10 cellular contexts compared by ENCODE assay signal in the genomic region with DNA sequence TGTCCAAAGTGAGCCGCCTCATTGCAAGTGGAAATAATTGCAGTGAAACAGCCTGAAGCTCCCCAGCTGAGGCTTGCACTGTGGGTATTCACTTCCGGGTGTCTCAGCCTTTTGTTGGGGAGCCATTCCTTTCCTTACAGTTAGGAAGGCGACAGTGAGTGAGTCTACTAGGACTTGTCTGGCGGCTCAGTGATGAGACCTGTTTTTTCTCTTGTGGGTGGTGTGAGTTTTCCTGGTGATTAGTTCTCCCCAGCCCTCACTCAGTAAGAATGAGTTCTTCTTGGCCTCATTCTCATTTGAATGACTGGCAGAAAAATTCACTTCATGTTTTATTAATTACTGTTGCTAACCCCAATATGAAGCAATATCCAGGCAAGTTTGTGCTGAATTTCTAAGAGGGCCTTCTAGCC. TPM values are rescaled to one million over a fixed set of nuclear protein-coding genes. Genes with fewer than 3 reads are reported as not detected.
DNase-seq lines count a peak whose midpoint lies in the region; ATAC-seq, FAIRE-seq and TF ChIP-seq lines count a peak whose summit lies in the region.
"Had no signal": no experiment of that assay in that cellular context is flagged by ENCODE, and none has a peak within 500 bp of the region (broad histone marks: within the 10 kb centered on the region; RNA-seq: fewer than 3 reads in every experiment).

No MANE protein-coding gene starts in this region.

- intact Hi-C loops in PC-3 (cut with micrococcal nuclease): no loop called here

- peaks cover 58% of the 10 kb centered on the region for H3K79me2 ChIP-seq in PC-3 (ENCODE audit: low read length)

- H3K27ac Mint-ChIP-seq in chondrocyte (ENCODE audit: unreplicated experiment) (peak overlapping the region; percentile 94), osteocyte (ENCODE audit: unreplicated experiment) (peak overlapping the region; percentile 66)

- DNase-seq in GM04503 (ENCODE audit: low read depth): peak; percentile 30
- no peak for DNase-seq in PC-3
- DNase-seq in chondrocyte (ENCODE audit: low spot score): no peak
- DNase-seq in osteocyte (ENCODE audit: extremely low spot score, unreplicated experiment): no peak
- no peak for DNase-seq in D721Med (ENCODE audit: insufficient read length, low spot score)
- DNase-seq: NCI-H1048 had no signal

- peak overlapping the region; percentile 96 for H3K4me3 ChIP-seq in PC-3 (ENCODE audit: low read length)

- no peaks in the 10 kb centered on the region for H3K9me3 ChIP-seq in PC-3 (ENCODE audit: low read length)

- BruUV-seq in PC-3 (replicated peaks; lab: Mats Ljungman, UMichigan): no TSS peak

- H3K4me3 Mint-ChIP-seq in chondrocyte (ENCODE audit: unreplicated experiment) (peak overlapping the region; percentile 71), osteocyte (ENCODE audit: unreplicated experiment) (peak overlapping the region; percentile 69)

- TF ChIP-seq CTCF in PC-3 (conservative IDR thresholded peaks at IDR 0.05; ENCODE audit: low read depth, low read length): no peak
- TF ChIP-seq CTCF in chondrocyte (IDR thresholded peaks at IDR 0.05): no peak
- no peak for TF ChIP-seq CTCF in osteocyte (IDR thresholded peaks at IDR 0.05)
- TF ChIP-seq CTCF in D721Med (IDR thresholded peaks at IDR 0.05; ENCODE audit: insufficient read depth, missing control alignments): no peak

- H3K9me3 Mint-ChIP-seq in chondrocyte (ENCODE audit: low read depth) (no peaks in the 10 kb centered on the region), osteocyte (ENCODE audit: unreplicated experiment) (no peaks in the 10 kb centered on the region)

- H3K27me3 ChIP-seq in PC-3 (ENCODE audit: low read length): no peaks in the 10 kb centered on the region

- peak overlapping the region; percentile 95 for H3K9ac ChIP-seq in PC-3 (ENCODE audit: low read length)

- no peaks in the 10 kb centered on the region for H3F3A ChIP-seq in PC-3 (ENCODE audit: low read length, unreplicated experiment)

- CTCF ChIA-PET in PC-3 (lab: Charles Lee): no interaction called here

- peaks cover 17% of the 10 kb centered on the region for H3K36me3 Mint-ChIP-seq in chondrocyte (ENCODE audit: low read depth)
- H3K36me3 Mint-ChIP-seq in osteocyte (ENCODE audit: unreplicated experiment): peaks cover 20% of the 10 kb centered on the region

- H3K27me3 Mint-ChIP-seq in chondrocyte (ENCODE audit: low read depth) (no peaks in the 10 kb centered on the region), osteocyte (ENCODE audit: unreplicated experiment) (no peaks in the 10 kb centered on the region)

- peak overlapping the region; percentile 30; the same call in 1 of the 2 replicates for H3K27ac ChIP-seq in PC-3 (ENCODE audit: low read length)

- H3K4me1 ChIP-seq in PC-3 (ENCODE audit: insufficient read depth, low read length): peaks cover 8% of the 10 kb centered on the region

- peaks cover 25% of the 10 kb centered on the region for H4K20me1 ChIP-seq in PC-3 (ENCODE audit: low read length)

- H3K9me2 ChIP-seq in PC-3 (replicated peaks; ENCODE audit: low read length): no peaks in the 10 kb centered on the region

- POLR2A ChIA-PET in PC-3 (lab: Charles Lee; ENCODE audit: unreplicated experiment): interaction anchor here (0.5 kb wide), 1 partner anchor 22 kb away, joined by 3 read pairs; no protein-coding TSS in a partner anchor

- peaks cover 43% of the 10 kb centered on the region for H3K36me3 ChIP-seq in PC-3 (ENCODE audit: low read depth, low read length)

- H3K4me1 Mint-ChIP-seq in chondrocyte (ENCODE audit: low read depth): peaks cover 25% of the 10 kb centered on the region
- peaks cover 22% of the 10 kb centered on the region for H3K4me1 Mint-ChIP-seq in osteocyte (ENCODE audit: unreplicated experiment)

- no peak for FAIRE-seq in D721Med (lab: Jason Lieb, UNC)
- FAIRE-seq: islet of Langerhans had no signal

- H2AFZ ChIP-seq in PC-3 (ENCODE audit: low read length): no peak overlapping the region

- ATAC-seq in PC-3 (no peak), HG03045 (IDR thresholded peaks at IDR 0.05; ENCODE audit: unreplicated experiment) (no peak), HG02852 (IDR thresholded peaks at IDR 0.05; ENCODE audit: unreplicated experiment) (no peak), GM18858 (IDR thresholded peaks at IDR 0.05; ENCODE audit: unreplicated experiment) (no peak)

- peak overlapping the region; percentile 80 for H3K4me2 ChIP-seq in PC-3 (ENCODE audit: low read length)

RNA-seq across cellular contexts. Expression of a gene that starts 2.6 kb away (rescaled TPM):
- total RNA-seq in PC-3 (2014; rRNA removed) (591 and 661 TPM in 2 replicates), chondrocyte (304 to 334 TPM (median 324 TPM) in 3 replicates), osteocyte (234 and 236 TPM in 2 replicates)

RNA-seq across cellular contexts. Expression of a gene that starts 17.2 kb away (rescaled TPM):
- total RNA-seq in PC-3 (2014; rRNA removed) (23.0 and 34.7 TPM in 2 replicates), chondrocyte (28.6 to 41.2 TPM (median 28.7 TPM) in 3 replicates), osteocyte (31.9 and 32.4 TPM in 2 replicates)

RNA-seq across cellular contexts. Expression of a gene that starts 17.4 kb away (rescaled TPM):
- total RNA-seq in PC-3 (2014; rRNA removed): 35.1 and 47.1 TPM in 2 replicates
- total RNA-seq in chondrocyte: 50.4 to 64.8 TPM (median 53.0 TPM) in 3 replicates
- total RNA-seq in osteocyte: 46.9 and 50.9 TPM in 2 replicates

RNA-seq across cellular contexts. Expression of a gene that starts 27.4 kb away (rescaled TPM):
- total RNA-seq in PC-3 (2014; rRNA removed): 34.4 and 44.2 TPM in 2 replicates
- total RNA-seq in chondrocyte: 22.1 to 42.8 TPM (median 28.3 TPM) in 3 replicates
- 27.0 and 30.1 TPM in 2 replicates for total RNA-seq in osteocyte
